17 cellular contexts compared by ENCODE assay signal in genomic region chr1:9397984-9398526, GRCh38.
DNase-seq lines count a peak whose midpoint lies in the region; ATAC-seq, FAIRE-seq and TF ChIP-seq lines count a peak whose summit lies in the region.
"Had no signal": no experiment of that assay in that cellular context is flagged by ENCODE, and none has a peak within 500 bp of the region (broad histone marks: within the 10 kb centered on the region; RNA-seq: fewer than 3 reads in every experiment).

No MANE protein-coding gene starts in this region.

- peaks cover 2% of the 10 kb centered on the region for H3K36me3 Mint-ChIP-seq in astrocyte (ENCODE audit: low read depth, unreplicated experiment)
- H3K36me3 Mint-ChIP-seq: natural killer cell treated with Interleukin-12 subunit alpha and Interleukin-12 subunit beta and Interleukin-15 and Interleukin-18, amount 100 ng/mL, for 72 hours had no signal

- no peaks in the 10 kb centered on the region for H3K9me3 ChIP-seq in astrocyte (ENCODE audit: insufficient read depth, low read depth, low read length)
- no peaks in the 10 kb centered on the region for H3K9me3 ChIP-seq in skeletal muscle satellite cell (replicated peaks; ENCODE audit: low read length)

- H3K27ac ChIP-seq in astrocyte (ENCODE audit: low read depth, low read length): peak overlapping the region; percentile 7
- H3K27ac ChIP-seq: breast epithelium had no signal

- peaks cover 6% of the 10 kb centered on the region for H3K27me3 Mint-ChIP-seq in astrocyte (ENCODE audit: low read depth, unreplicated experiment)

- H2AFZ ChIP-seq in astrocyte (ENCODE audit: low read depth, low read length): peak overlapping the region; percentile 50

- peaks cover 35% of the 10 kb centered on the region for H3K4me1 Mint-ChIP-seq in astrocyte (ENCODE audit: low read depth, unreplicated experiment)

- H3K4me1 ChIP-seq in astrocyte (ENCODE audit: insufficient read depth, low read length) (peaks cover 45% of the 10 kb centered on the region), skeletal muscle satellite cell (ENCODE audit: control insufficient read depth, insufficient read depth, low read length) (peaks cover 40% of the 10 kb centered on the region)
- H3K4me1 ChIP-seq: breast epithelium had no signal

- FAIRE-seq in astrocyte (lab: Jason Lieb, UNC): no peak
- FAIRE-seq: K562 had no signal

- no peak for ATAC-seq in GM21381 (IDR thresholded peaks at IDR 0.05; ENCODE audit: unreplicated experiment)
- no peak for ATAC-seq in GM21528 (IDR thresholded peaks at IDR 0.05; ENCODE audit: low FRiP score, unreplicated experiment)
- ATAC-seq: K562; left lobe of liver; natural killer cell treated with Interleukin-12 subunit alpha and Interleukin-12 subunit beta and Interleukin-15 and Interleukin-18, amount 100 ng/mL, for 72 hours had no signal

- H3K27me3 ChIP-seq in astrocyte (ENCODE audit: insufficient read depth, low read length): peaks cover 2% of the 10 kb centered on the region
- peaks cover 7% of the 10 kb centered on the region for H3K27me3 ChIP-seq in skeletal muscle satellite cell (ENCODE audit: control insufficient read depth, insufficient read depth, low read length)
- H3K27me3 ChIP-seq: breast epithelium had no signal

- H3K9ac ChIP-seq in astrocyte (ENCODE audit: low read length) (peak overlapping the region; percentile 17), skeletal muscle satellite cell (ENCODE audit: low read depth, low read length) (peak overlapping the region; percentile 7)

- no peak overlapping the region for H3K4me3 ChIP-seq in astrocyte (ENCODE audit: insufficient read depth, low read depth, low read length)
- H3K4me3 ChIP-seq in skeletal muscle satellite cell (ENCODE audit: low read length): no peak overlapping the region
- H3K4me3 ChIP-seq: breast epithelium, K562 had no signal

- H3K36me3 ChIP-seq in astrocyte (ENCODE audit: insufficient read depth, low read length) (no peaks in the 10 kb centered on the region), skeletal muscle satellite cell (ENCODE audit: insufficient read depth, low read length) (no peaks in the 10 kb centered on the region)
- H3K36me3 ChIP-seq: breast epithelium had no signal

- H3K4me2 ChIP-seq in astrocyte (ENCODE audit: low read length) (peak overlapping the region; percentile 29), skeletal muscle satellite cell (ENCODE audit: low read length) (peak overlapping the region; percentile 22)

- H3K79me2 ChIP-seq in astrocyte (ENCODE audit: insufficient read depth, low read length): no peaks in the 10 kb centered on the region

- DNase-seq in ELR (ENCODE audit: low read depth) (peak; percentile 36), astrocyte (ENCODE audit: low read depth) (peak; percentile 78), glomerular endothelial cell (ENCODE audit: extremely low read depth, low read depth, low spot score) (peak; percentile 75), NOMO-1 treated with DMSO at 0.1 percent for 48 hours (lab: John Stamatoyannopoulos, UW; ENCODE audit: unreplicated experiment) (no peak), GM20000 (ENCODE audit: low spot score) (no peak)
- DNase-seq: H9; NCI-H1417; NCI-H446; retina; stimulated activated CD4-positive, alpha-beta T cell treated with anti-CD3 and anti-CD28 coated beads, Interleukin-2, amount 100 ng/mL, for 24 hours had no signal

- H3K27ac Mint-ChIP-seq in astrocyte (ENCODE audit: unreplicated experiment): peak overlapping the region; percentile 56
- H3K27ac Mint-ChIP-seq: H9; natural killer cell treated with Interleukin-12 subunit alpha and Interleukin-12 subunit beta and Interleukin-15 and Interleukin-18, amount 100 ng/mL, for 72 hours had no signal

- TF ChIP-seq CTCF in astrocyte (IDR thresholded peaks at IDR 0.05; ENCODE audit: insufficient read depth, low read depth, low read length) (no peak), GM20000 (IDR thresholded peaks at IDR 0.05; ENCODE audit: extremely low read depth, missing control alignments) (no peak)

- peaks cover 14% of the 10 kb centered on the region for H3K9me3 Mint-ChIP-seq in astrocyte (ENCODE audit: unreplicated experiment)

- H4K20me1 ChIP-seq in astrocyte (ENCODE audit: insufficient read depth, low read length): no peaks in the 10 kb centered on the region

- peak overlapping the region; percentile 25 for H3K4me3 Mint-ChIP-seq in astrocyte (ENCODE audit: unreplicated experiment)
- H3K4me3 Mint-ChIP-seq: H9; natural killer cell treated with Interleukin-12 subunit alpha and Interleukin-12 subunit beta and Interleukin-15 and Interleukin-18, amount 100 ng/mL, for 72 hours had no signal

Comparison
In these comparisons a context has a peak if more than half of its experiments do, and no peak if none do; other contexts are left out.
1. DNase-seq: peak in ELR (single experiment), astrocyte (single experiment) and glomerular endothelial cell (single experiment); none in NOMO-1 treated with DMSO at 0.1 percent for 48 hours (single experiment) and GM20000 (single experiment).